1 cellular context compared by ENCODE assay signal in the genomic region with DNA sequence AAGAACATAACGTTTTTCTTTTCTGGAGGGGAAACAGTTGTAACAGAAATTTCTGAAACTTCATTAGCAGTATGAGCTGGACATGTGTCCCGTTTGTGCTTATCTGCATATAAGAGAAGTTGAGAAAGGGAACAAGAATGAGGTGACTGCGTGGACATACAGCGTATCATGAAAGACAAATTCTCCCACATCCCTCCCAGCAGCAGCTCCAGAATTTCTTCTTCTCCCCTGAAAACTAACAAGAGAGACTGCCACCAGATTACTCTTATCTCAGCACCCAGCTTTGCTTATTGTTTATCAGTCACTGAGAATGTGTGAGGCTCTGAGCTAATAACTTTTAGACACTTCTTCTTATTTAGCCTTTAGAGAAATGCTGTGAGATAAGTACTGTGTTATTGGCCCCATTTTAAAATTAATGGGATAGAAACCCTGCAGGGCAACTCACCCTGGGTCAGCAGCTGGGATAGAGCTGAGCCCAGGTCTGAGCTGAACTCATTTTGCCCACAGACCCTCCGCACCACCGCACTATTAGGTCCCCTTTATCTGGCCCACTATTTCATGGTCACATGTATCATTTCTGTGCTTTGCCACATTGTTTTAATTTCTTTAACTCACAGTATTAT.
TF ChIP-seq lines count a peak whose summit lies in the region.

No MANE protein-coding gene starts in this region.

TF ChIP-seq in K562, 482 proteins besides CTCF, POLR2A, EP300 and RAD21 (continued from another document):
- TF ChIP-seq NCOR1 (IDR thresholded peaks at IDR 0.05) (peak; percentile 73), SOX6 (IDR thresholded peaks at IDR 0.05) (peak; percentile 85), ZSCAN29 (IDR thresholded peaks at IDR 0.05) (peak; percentile 85), TCF3 (CRISPR knock-in tag; IDR thresholded peaks at IDR 0.05) (peak; percentile 74), CBFA2T3 (IDR thresholded peaks at IDR 0.05) (peak; percentile 86), CC2D1A (IDR thresholded peaks at IDR 0.05) (peak; percentile 28; the same call in 1 of the 2 replicates), MTA2 (IDR thresholded peaks at IDR 0.05; ENCODE audit: low read depth) (peak; percentile 73), GATA2 (CRISPR knock-in tag; IDR thresholded peaks at IDR 0.05) (0 out of 2 replicates have a peak, but pooled peaks have one; percentile 13), ATF7 (IDR thresholded peaks at IDR 0.05) (0 out of 2 replicates have a peak, but pooled peaks have one; percentile 11), DACH1 (IDR thresholded peaks at IDR 0.05; ENCODE audit: partially characterized antibody) (peak; percentile 5), ARID1B (IDR thresholded peaks at IDR 0.05) (peak; percentile 91), DPF2 (IDR thresholded peaks at IDR 0.05) (peak; percentile 74), ADNP (tag; IDR thresholded peaks at IDR 0.05) (0 out of 2 replicates have a peak, but pooled peaks have one; percentile 25)
